In the genomic region with DNA sequence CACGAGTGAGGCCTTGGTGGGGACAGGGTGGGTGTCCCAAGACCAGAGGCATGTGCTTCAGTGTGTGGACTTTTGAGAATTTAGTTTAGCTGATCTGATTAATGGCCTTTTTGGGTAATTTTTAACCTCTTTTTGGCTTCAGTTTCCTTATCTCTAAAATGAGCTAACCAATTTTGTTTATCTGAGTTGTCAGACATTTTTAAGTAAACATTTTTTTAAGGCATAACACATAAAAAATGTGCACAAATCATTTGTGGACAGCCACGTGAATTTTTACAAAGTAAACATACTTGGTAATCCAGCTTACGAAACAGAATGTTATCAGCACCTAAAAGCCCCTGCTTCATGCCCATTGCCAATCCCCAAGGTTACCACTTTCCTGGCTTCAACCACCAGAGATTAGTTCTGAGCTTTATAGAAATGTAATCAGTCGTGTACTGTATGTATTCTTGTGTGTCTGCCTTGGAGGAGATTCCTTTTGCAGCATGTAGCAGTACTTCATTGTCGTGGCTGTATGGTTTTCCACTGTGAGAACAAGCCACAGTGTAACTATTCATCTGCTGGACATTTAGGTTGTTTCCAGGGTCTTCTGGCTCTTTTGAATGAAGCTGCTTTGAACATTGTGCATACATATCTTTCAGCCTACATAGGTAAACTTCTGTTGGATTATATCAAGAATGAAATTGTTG, we compare ENCODE assay signal across 26 cellular contexts. TPM values are rescaled to one million over a fixed set of nuclear protein-coding genes. Genes with fewer than 3 reads are reported as not detected.
DNase-seq lines count a peak whose midpoint lies in the region; ATAC-seq and TF ChIP-seq lines count a peak whose summit lies in the region.
"Had no signal": no experiment of that assay in that cellular context is flagged by ENCODE, and none has a peak within 500 bp of the region (broad histone marks: within the 10 kb centered on the region; RNA-seq: fewer than 3 reads in every experiment).

No MANE protein-coding gene starts in this region.

- H4K12ac ChIP-seq in trophoblast cell (ENCODE audit: low read depth, low read length): no peak overlapping the region

- no peak overlapping the region for H3K23ac ChIP-seq in neuronal stem cell (ENCODE audit: low read depth, low read length, poor library complexity)
- H3K23ac ChIP-seq in trophoblast cell (ENCODE audit: low read length): no peak overlapping the region

- H3K4ac ChIP-seq in neuronal stem cell (ENCODE audit: low read length) (no peak overlapping the region), trophoblast cell (ENCODE audit: low read depth, low read length) (no peak overlapping the region)

- no peak for TF ChIP-seq POLR2A in body of pancreas (IDR thresholded peaks at IDR 0.05)

- H3K79me1 ChIP-seq in neuronal stem cell (ENCODE audit: low read depth, low read length) (no peaks in the 10 kb centered on the region), trophoblast cell (ENCODE audit: low read length) (peaks cover 14% of the 10 kb centered on the region)

- H3K79me2 ChIP-seq in trophoblast cell (ENCODE audit: control insufficient read depth, insufficient read depth, low read length, poor library complexity): peaks cover 3% of the 10 kb centered on the region

- intact Hi-C loops in body of pancreas (cut with DNase I): no loop called here

- H2BK5ac ChIP-seq in neuronal stem cell (ENCODE audit: low read length) (no peak overlapping the region), trophoblast cell (ENCODE audit: low read depth, low read length, poor library complexity) (no peak overlapping the region)

- H2BK120ac ChIP-seq in neuronal stem cell (ENCODE audit: low read depth, low read length) (no peak overlapping the region), trophoblast cell (ENCODE audit: insufficient read depth, low read length, poor library complexity) (no peak overlapping the region)

- no peak overlapping the region for H4K91ac ChIP-seq in neuronal stem cell (ENCODE audit: low read depth, low read length, poor library complexity)
- no peak overlapping the region for H4K91ac ChIP-seq in trophoblast cell (ENCODE audit: low read depth, low read length)

- H2BK12ac ChIP-seq in neuronal stem cell (ENCODE audit: low read length) (no peak overlapping the region), trophoblast cell (ENCODE audit: low read length) (no peak overlapping the region)

- H3K4me3 ChIP-seq in MG63 (no peak overlapping the region), body of pancreas (no peak overlapping the region), neuronal stem cell (ENCODE audit: low read length in 2 of 2) (no peak overlapping the region), trophoblast cell (ENCODE audit: low read depth, low read length) (no peak overlapping the region)
- H3K4me3 ChIP-seq: SJSA1 had no signal

- no peak overlapping the region for H3K14ac ChIP-seq in neuronal stem cell (ENCODE audit: low read length)
- H3K14ac ChIP-seq in trophoblast cell (ENCODE audit: low read length): no peak overlapping the region

- no peak overlapping the region for H2BK15ac ChIP-seq in neuronal stem cell (ENCODE audit: low read length)

- H3K36me3 ChIP-seq in MG63: no peaks in the 10 kb centered on the region
- no peaks in the 10 kb centered on the region for H3K36me3 ChIP-seq in body of pancreas (replicated peaks in 1 of 2; ENCODE audit: insufficient read depth in 1 of 2, low read depth in 2 of 2)
- H3K36me3 ChIP-seq in neuronal stem cell (replicated peaks in 1 of 2; ENCODE audit: control insufficient read depth in 2 of 2, insufficient read depth in 2 of 2, low read length in 2 of 2): no peaks in the 10 kb centered on the region
- H3K36me3 ChIP-seq in trophoblast cell (ENCODE audit: control insufficient read depth in 1 of 2, insufficient read depth in 2 of 2, low read length in 2 of 2): no peaks in the 10 kb centered on the region
- H3K36me3 ChIP-seq: SJSA1 had no signal

- H2AK5ac ChIP-seq in neuronal stem cell (ENCODE audit: low read depth, low read length) (no peak overlapping the region), trophoblast cell (ENCODE audit: low read length) (no peak overlapping the region)

- H3K27ac ChIP-seq in body of pancreas (peak overlapping the region; percentile 63 to 74 (median 66)), neuronal stem cell (replicated peaks; ENCODE audit: low read length) (no peak overlapping the region), trophoblast cell (ENCODE audit: low read depth, low read length) (no peak overlapping the region)
- H3K27ac ChIP-seq: SJSA1 had no signal

- TF ChIP-seq CTCF in body of pancreas (IDR thresholded peaks at IDR 0.05): no peak
- no peak for TF ChIP-seq CTCF in omental fat pad (IDR thresholded peaks at IDR 0.05)

- H3K9me3 ChIP-seq in MG63 (no peaks in the 10 kb centered on the region), body of pancreas (no peaks in the 10 kb centered on the region), neuronal stem cell (replicated peaks in 1 of 2; ENCODE audit: control insufficient read depth in 2 of 2, insufficient read depth in 1 of 2, low read depth in 1 of 2, low read length in 2 of 2) (no peaks in the 10 kb centered on the region), trophoblast cell (ENCODE audit: insufficient read depth, low read depth, low read length) (no peaks in the 10 kb centered on the region)
- H3K9me3 ChIP-seq: SJSA1 had no signal

- H4K8ac ChIP-seq in neuronal stem cell (ENCODE audit: low read depth, low read length) (no peak overlapping the region), trophoblast cell (ENCODE audit: low read depth, low read length) (no peak overlapping the region)

- H3K27me3 ChIP-seq in MG63 (no peaks in the 10 kb centered on the region), body of pancreas (no peaks in the 10 kb centered on the region), neuronal stem cell (ENCODE audit: control insufficient read depth in 3 of 3, insufficient read depth in 3 of 3, low read depth in 1 of 3, low read length in 3 of 3) (peaks cover 0 to 55% (median 0%) of the 10 kb centered on the region in 3 experiments), trophoblast cell (ENCODE audit: insufficient read depth, low read length) (no peaks in the 10 kb centered on the region)

- H3K4me2 ChIP-seq in neuronal stem cell (ENCODE audit: insufficient read depth, low read length, poor library complexity, severe bottlenecking) (no peak overlapping the region), trophoblast cell (ENCODE audit: low read length) (no peak overlapping the region)

- H3K4me1 ChIP-seq in body of pancreas: peaks cover 30% of the 10 kb centered on the region
- H3K4me1 ChIP-seq in neuronal stem cell (ENCODE audit: control insufficient read depth in 2 of 2, insufficient read depth in 1 of 2, low read depth in 1 of 2, low read length in 2 of 2): peaks cover 4 to 6% of the 10 kb centered on the region in 2 donors
- H3K4me1 ChIP-seq in trophoblast cell (ENCODE audit: control insufficient read depth in 1 of 2, insufficient read depth in 2 of 2, low read length in 2 of 2): peaks cover 9 to 20% of the 10 kb centered on the region in 2 experiments
- H3K4me1 ChIP-seq: SJSA1 had no signal

- H2AFZ ChIP-seq in neuronal stem cell (ENCODE audit: low read length): no peak overlapping the region
- no peak overlapping the region for H2AFZ ChIP-seq in trophoblast cell (ENCODE audit: insufficient read depth, low read length, poor library complexity)

- ATAC-seq in body of pancreas: peak; percentile 96
- peak; percentile 31 for ATAC-seq in omental fat pad (ENCODE audit: low FRiP score)

- 7 to 15% methylated on average over 5 of the region's 5 CpGs for WGBS in body of pancreas, 2 donors
- no CpG with 5 or more reads among the region's 5 CpGs for WGBS in neuronal stem cell (ENCODE audit: extremely low coverage in 2 of 2, insufficient read length in 2 of 2, insufficient replicate concordance in 1 of 2), 2 donors
- WGBS in trophoblast cell (ENCODE audit: extremely low coverage, insufficient coverage, insufficient read length): no CpG with 5 or more reads among the region's 5 CpGs

- H3K9ac ChIP-seq in neuronal stem cell (ENCODE audit: low read depth, low read length, poor library complexity) (no peak overlapping the region), trophoblast cell (ENCODE audit: low read length) (no peak overlapping the region)

- H3K18ac ChIP-seq in neuronal stem cell (ENCODE audit: low read length) (no peak overlapping the region), trophoblast cell (ENCODE audit: low read length) (no peak overlapping the region)

- DNase-seq in MG63 (peak; percentile 5), body of pancreas (peak; percentile 34 to 79 (median 52)), iris pigment epithelial cell (ENCODE audit: low read depth) (peak; percentile 21), omental fat pad (ENCODE audit: low spot score) (no peak), 8988T (no peak), GM03348 (ENCODE audit: low spot score) (no peak), neuronal stem cell (ENCODE audit: low spot score) (no peak), trophoblast cell (no peak)
- DNase-seq: C1 segment of cervical spinal cord; CD4-positive, alpha-beta memory T cell; COR-L47; DMS 273 treated with DMSO at 0.1 percent for 48 hours; DMS79 treated with DMSO at 0.1 percent for 48 hours; GF-D8; KBM-7; MM.1S; NCI-H1417; NCI-H1694; NCI-H2029 treated with DMSO at 0.1 percent for 48 hours; NCI-H446 treated with DMSO at 0.1 percent for 48 hours; NCI-H526; NCI-H82; NK-92 treated with Interleukin-12 subunit alpha and Interleukin-12 subunit beta, amount 100 ng/mL, for 24 hours; Right ventricle myocardium superior; RPMI8226 had no signal

RNA-seq across cellular contexts. Expression of a gene that starts 8.4 kb away (rescaled TPM):
- total RNA-seq in MG63 (2014; rRNA removed; shearing (Covaris generic); ENCODE audit: low replicate concordance): 8.5 and 14.1 TPM in 2 replicates
- total RNA-seq in body of pancreas: 10 to 100 TPM in 1 of 2 donors, 1 to 10 TPM in 1; 1.6 to 10.4 TPM
- 10 to 100 TPM in 2 of 4 donors, 1 to 10 TPM in 2; 6.3 to 20.7 (median 9.6) TPM for total RNA-seq in omental fat pad
- 29.9 TPM for polyA plus RNA-seq in neuronal stem cell (2013, experiment 1 of 2)
- 29.5 TPM for polyA plus RNA-seq in neuronal stem cell (2013, experiment 2 of 2)
- 23.4 and 24.5 TPM in 2 replicates for polyA plus RNA-seq in trophoblast cell (2013)

Comparison
In these comparisons a context has a peak if more than half of its experiments do, and no peak if none do; other contexts are left out.
1. DNase-seq: peak in MG63 (single experiment), body of pancreas (4 of 4) and iris pigment epithelial cell (single experiment); none in omental fat pad (single experiment), 8988T (single experiment), GM03348 (single experiment), neuronal stem cell (single experiment) and trophoblast cell (0 of 2).
2. H3K27ac ChIP-seq: peak in body of pancreas (4 of 4); none in neuronal stem cell (single experiment) and trophoblast cell (single experiment).